Comparison of ENCODE assay signal across 21 cellular contexts in the genomic region with DNA sequence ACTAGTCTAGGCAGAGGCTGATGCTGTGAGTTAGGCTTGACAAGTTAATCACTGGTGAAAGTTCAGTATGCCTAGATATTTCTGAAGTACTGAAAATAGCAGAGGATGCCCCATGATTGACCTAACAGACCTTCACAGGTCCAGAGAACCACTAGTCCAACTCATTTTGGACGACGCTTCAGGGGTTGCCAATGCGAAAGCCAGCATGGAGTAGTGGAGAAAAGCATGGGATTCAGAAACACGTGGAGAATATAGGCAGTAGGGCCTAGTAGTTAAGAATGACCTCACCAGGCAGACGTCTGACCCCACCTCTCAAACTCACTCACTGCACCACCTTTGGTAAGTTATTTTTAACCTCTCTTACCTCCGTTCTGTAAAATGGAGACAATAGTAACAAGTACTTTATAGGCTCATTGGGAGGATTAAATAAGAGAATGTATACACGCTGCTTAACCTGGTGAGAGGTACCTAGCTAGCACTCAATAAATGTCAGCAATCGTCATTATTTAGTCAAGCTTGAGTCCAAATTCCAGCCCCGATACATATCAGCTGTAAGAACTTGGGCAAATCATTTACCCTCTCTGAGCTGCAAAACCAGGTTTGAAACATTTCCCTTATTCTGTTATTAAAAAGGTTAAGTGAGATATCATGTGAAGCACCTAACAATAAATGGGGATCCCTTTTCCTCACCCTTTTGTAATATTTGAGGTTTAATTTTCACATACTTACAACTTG. TPM values are rescaled to one million over a fixed set of nuclear protein-coding genes. Genes with fewer than 3 reads are reported as not detected.
DNase-seq lines count a peak whose midpoint lies in the region; ATAC-seq and TF ChIP-seq lines count a peak whose summit lies in the region.
"Had no signal": no experiment of that assay in that cellular context is flagged by ENCODE, and none has a peak within 500 bp of the region (broad histone marks: within the 10 kb centered on the region; RNA-seq: fewer than 3 reads in every experiment).

No MANE protein-coding gene starts in this region.

- ATAC-seq in Right ventricle myocardium inferior (no peak), heart right ventricle (peak in 6 of 8 donors; percentile 25 to 50 (median 32)), mucosa of descending colon (peak; percentile 78), HG03039 (IDR thresholded peaks at IDR 0.05; ENCODE audit: unreplicated experiment) (no peak), GM19035 (IDR thresholded peaks at IDR 0.05; ENCODE audit: unreplicated experiment) (no peak)
- ATAC-seq: activated T-helper 17 cell treated with anti-CD3 and anti-CD28 coated beads, Interleukin-2, amount 50 U/mL, for 72 hours; foreskin keratinocyte; upper lobe of right lung had no signal

- in situ Hi-C loops in GM23248 (cut with MboI) = no loop called here

- peaks cover 96% of the 10 kb centered on the region for H3K79me2 ChIP-seq in GM23248 (ENCODE audit: insufficient read depth)

- no peak overlapping the region for H3K4me2 ChIP-seq in GM23248 (ENCODE audit: unreplicated experiment)

- DNase-seq in cardiac muscle cell (ENCODE audit: low read depth in 1 of 2, low spot score in 1 of 2) = peak in 1 of 2 donors; percentile 39
- no peak for DNase-seq in Right ventricle myocardium inferior (ENCODE audit: missing footprints)
- no peak for DNase-seq in heart right ventricle
- DNase-seq in mucosa of descending colon = no peak
- DNase-seq in GM23248 = no peak
- no peak for DNase-seq in NCI-H187 treated with DMSO at 0.1 percent for 48 hours (lab: John Stamatoyannopoulos, UW)
- DNase-seq: activated CD8-positive, alpha-beta memory T cell treated with anti-CD3 and anti-CD28 coated beads for 24 hours; DMS 273 treated with DMSO at 0.1 percent for 48 hours; foreskin keratinocyte; lower lobe of right lung; naive B cell; NCI-H1694 treated with DMSO at 0.1 percent for 48 hours; NCI-H446; stimulated activated naive CD4-positive, alpha-beta T cell; upper lobe of right lung had no signal

- intact Hi-C loops in Right ventricle myocardium inferior (cut with DNase I) (no loop called here), heart right ventricle (cut with DNase I) (loop anchor here in 1 of 10 donors (5.0 kb wide), 1 partner anchor 34 kb away; no protein-coding TSS in a partner anchor), mucosa of descending colon (cut with DNase I, micrococcal nuclease) (no loop called here)

- H3K27ac ChIP-seq in cardiac muscle cell (peak overlapping the region; percentile 50), heart right ventricle (peak overlapping the region in 8 of 10 donors; percentile 1 to 74 (median 46)), GM23248 (no peak overlapping the region)
- H3K27ac ChIP-seq: BLaER1 treated with 17β-estradiol and CSF1 and Interleukin-3, amounts not matched to agents 10 nM and 100 nM; foreskin keratinocyte; lower lobe of right lung; prostate gland; upper lobe of right lung had no signal

- TF ChIP-seq CTCF in cardiac muscle cell (IDR thresholded peaks at IDR 0.05; ENCODE audit: low read depth, low read length) (no peak), heart right ventricle (IDR thresholded peaks at IDR 0.05) (no peak), mucosa of descending colon (IDR thresholded peaks at IDR 0.05) (no peak)

- peaks cover 40% of the 10 kb centered on the region for H3K4me1 ChIP-seq in cardiac muscle cell (ENCODE audit: low read depth)
- peaks cover 23 to 100% (median 89%) of the 10 kb centered on the region in 9 donors for H3K4me1 ChIP-seq in heart right ventricle
- peaks cover 16% of the 10 kb centered on the region for H3K4me1 ChIP-seq in mucosa of descending colon (ENCODE audit: low read depth)
- peaks cover 18% of the 10 kb centered on the region for H3K4me1 ChIP-seq in GM23248 (ENCODE audit: insufficient read depth)
- H3K4me1 ChIP-seq: foreskin keratinocyte had no signal

- peaks cover 13% of the 10 kb centered on the region for H3F3A ChIP-seq in GM23248 (ENCODE audit: insufficient read depth)

- H3K4me3 ChIP-seq in cardiac muscle cell (no peak overlapping the region), heart right ventricle (no peak overlapping the region), mucosa of descending colon (no peak overlapping the region), GM23248 (no peak overlapping the region)
- H3K4me3 ChIP-seq: BLaER1 treated with 17β-estradiol and CSF1 and Interleukin-3, amounts not matched to agents 10 nM and 100 nM; lower lobe of right lung; prostate gland; upper lobe of right lung had no signal

- no peak overlapping the region for H2AFZ ChIP-seq in GM23248

- H3K27me3 ChIP-seq in cardiac muscle cell (no peaks in the 10 kb centered on the region), heart right ventricle (no peaks in the 10 kb centered on the region), GM23248 (replicated peaks; ENCODE audit: insufficient read depth) (no peaks in the 10 kb centered on the region)
- H3K27me3 ChIP-seq: foreskin keratinocyte, upper lobe of right lung had no signal

- WGBS in heart right ventricle, 2 donors = 53% methylated on average over 9 of the region's 9 CpGs
- 51 to 55% methylated on average over 9 of the region's 9 CpGs for WGBS in GM23248 (ENCODE audit: low coverage in 1 of 2, low lambda C conversion rate in 2 of 2, missing lambda C conversion rate in 2 of 2), 2 experiments

- no peak overlapping the region for H3K9ac ChIP-seq in GM23248
- H3K9ac ChIP-seq: BLaER1 treated with 17β-estradiol and CSF1 and Interleukin-3, amounts not matched to agents 10 nM and 100 nM had no signal

- H3K36me3 ChIP-seq in cardiac muscle cell (no peaks in the 10 kb centered on the region), heart right ventricle (peaks cover 0 to 3% (median 0%) of the 10 kb centered on the region in 9 donors), mucosa of descending colon (ENCODE audit: low read depth) (no peaks in the 10 kb centered on the region), GM23248 (ENCODE audit: low read depth) (no peaks in the 10 kb centered on the region; the same call in 1 of the 2 replicates)
- H3K36me3 ChIP-seq: BLaER1 treated with 17β-estradiol and CSF1 and Interleukin-3, amounts not matched to agents 10 nM and 100 nM; lower lobe of right lung; prostate gland; upper lobe of right lung had no signal

- H3K9me2 ChIP-seq in GM23248 (ENCODE audit: insufficient read depth) = no peaks in the 10 kb centered on the region; the same call in 1 of the 2 replicates

- H4K20me1 ChIP-seq in GM23248 (ENCODE audit: insufficient read depth) = peaks cover 13% of the 10 kb centered on the region; the same call in 1 of the 2 replicates

- H3K9me3 ChIP-seq in cardiac muscle cell (ENCODE audit: low read depth) (no peaks in the 10 kb centered on the region), heart right ventricle (no peaks in the 10 kb centered on the region), mucosa of descending colon (no peaks in the 10 kb centered on the region), GM23248 (ENCODE audit: low read depth) (no peaks in the 10 kb centered on the region)
- H3K9me3 ChIP-seq: BLaER1 treated with 17β-estradiol and CSF1 and Interleukin-3, amounts not matched to agents 10 nM and 100 nM; lower lobe of right lung; prostate gland; upper lobe of right lung had no signal

RNA-seq across cellular contexts. Expression of gene PLPP3, which starts 13.2 kb away (rescaled TPM):
- 56.2 and 58.2 TPM in 2 replicates for total RNA-seq in cardiac muscle cell
- 41.3 and 41.4 TPM in 2 replicates for polyA plus RNA-seq in cardiac muscle cell
- total RNA-seq in Right ventricle myocardium inferior = 143 TPM
- 100 to 1,000 TPM in 2 of 10 donors, 10 to 100 TPM in 8; 59.4 to 136 (median 81.4) TPM for total RNA-seq in heart right ventricle
- 10 to 100 TPM; 16.2 to 61.2 TPM for polyA plus RNA-seq in heart right ventricle
- total RNA-seq in mucosa of descending colon = 10 to 100 TPM; 25.3 to 80.5 (median 42.3) TPM
- total RNA-seq in GM23248 (2014; rRNA removed; shearing (Covaris generic)) = 156 and 159 TPM in 2 replicates
- polyA plus RNA-seq in GM23248 (2016; fragmentation: Nextera tagmentation; extraction: Ambion mirVana) = 79.5 and 80.1 TPM in 2 replicates
- total RNA-seq: activated T-helper 17 cell treated with anti-CD3 and anti-CD28 coated beads, Interleukin-2, amount 50 U/mL, for 72 hours; T-helper 1 cell treated with Interleukin-12 subunit alpha and Interleukin-12 subunit beta and Interleukin-4 antibody, amounts not matched to agents 30 ng/mL and 1 ng/mL, for 36 hours had no signal

Comparison
In these comparisons a context has a peak if more than half of its experiments do, and no peak if none do; other contexts are left out.
1. ATAC-seq: peak in heart right ventricle (6 of 8) and mucosa of descending colon (single experiment); none in Right ventricle myocardium inferior (single experiment), HG03039 (single experiment) and GM19035 (single experiment).